In the genomic region with DNA sequence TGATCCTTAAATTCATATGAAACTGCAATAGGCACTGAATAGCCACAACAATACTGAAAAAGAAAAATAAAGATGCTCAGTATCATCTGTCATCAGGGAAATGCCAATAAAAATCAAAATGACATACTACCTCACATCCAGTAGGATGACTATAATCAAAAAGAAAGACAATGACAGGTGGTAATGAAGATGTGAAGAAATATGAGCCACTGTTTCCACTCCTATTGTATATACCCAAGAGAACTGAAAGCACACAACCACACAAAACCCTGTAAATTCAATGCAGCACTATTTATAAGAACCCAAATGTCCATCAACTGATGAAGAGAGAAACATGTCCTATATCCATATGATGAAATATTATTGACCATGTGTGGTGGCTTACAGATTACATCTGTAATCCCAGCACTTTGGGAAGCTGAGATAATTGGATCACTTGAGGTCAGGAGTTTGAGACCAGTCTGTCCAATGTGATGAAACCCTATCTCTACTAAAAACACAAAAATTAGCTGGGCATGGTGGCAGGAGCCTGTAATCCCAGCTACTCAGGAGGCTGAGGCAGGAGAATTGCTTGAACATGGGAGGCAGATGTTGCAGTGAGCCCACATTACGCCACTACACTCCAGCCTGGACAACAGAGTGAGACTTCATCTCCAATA, we compare ENCODE assay signal across 1 cellular context.
TF ChIP-seq lines count a peak whose summit lies in the region.

No MANE protein-coding gene starts in this region.

TF ChIP-seq in GM12878, 131 proteins besides CTCF, POLR2A, EP300 and RAD21:
- TF ChIP-seq, protein P1, sequence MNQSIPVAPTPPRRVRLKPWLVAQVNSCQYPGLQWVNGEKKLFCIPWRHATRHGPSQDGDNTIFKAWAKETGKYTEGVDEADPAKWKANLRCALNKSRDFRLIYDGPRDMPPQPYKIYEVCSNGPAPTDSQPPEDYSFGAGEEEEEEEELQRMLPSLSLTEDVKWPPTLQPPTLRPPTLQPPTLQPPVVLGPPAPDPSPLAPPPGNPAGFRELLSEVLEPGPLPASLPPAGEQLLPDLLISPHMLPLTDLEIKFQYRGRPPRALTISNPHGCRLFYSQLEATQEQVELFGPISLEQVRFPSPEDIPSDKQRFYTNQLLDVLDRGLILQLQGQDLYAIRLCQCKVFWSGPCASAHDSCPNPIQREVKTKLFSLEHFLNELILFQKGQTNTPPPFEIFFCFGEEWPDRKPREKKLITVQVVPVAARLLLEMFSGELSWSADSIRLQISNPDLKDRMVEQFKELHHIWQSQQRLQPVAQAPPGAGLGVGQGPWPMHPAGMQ (IDR thresholded peaks at IDR 0.05; ENCODE audit: borderline replicate concordance): no peak
- TF ChIP-seq ATF7 (IDR thresholded peaks at IDR 0.05; ENCODE audit: low read depth): 0 out of 2 replicates have a peak, but pooled peaks have one; percentile 10
